ENCODE assay signal across 1 cellular context in the genomic region with DNA sequence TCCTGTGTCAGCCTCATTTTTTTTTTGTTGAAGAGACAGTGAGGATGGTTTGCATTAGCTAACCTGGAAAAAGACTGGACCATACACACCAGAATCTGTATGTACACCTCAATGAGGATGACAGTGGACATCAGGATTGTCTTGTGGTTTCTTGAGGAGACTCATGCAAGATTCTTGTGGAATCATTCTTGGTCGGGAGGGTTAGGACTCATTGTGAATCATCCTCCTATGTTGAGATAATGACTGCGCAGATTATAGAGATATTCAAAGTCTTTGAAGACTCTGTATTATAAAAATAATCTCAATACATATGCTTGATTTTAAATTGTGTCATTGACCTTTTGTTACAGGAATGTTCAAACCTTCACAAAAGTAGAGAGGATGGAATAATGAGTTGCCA.
TF ChIP-seq lines count a peak whose summit lies in the region.

No MANE protein-coding gene starts in this region.

TF ChIP-seq in IMR-90, 13 proteins besides CTCF, POLR2A, EP300 and RAD21:
- TF ChIP-seq NFE2L2 (IDR thresholded peaks at IDR 0.05; ENCODE audit: low read depth, low read length) (peak; percentile 98), FOS (IDR thresholded peaks at IDR 0.05; ENCODE audit: low read depth, low read length) (peak; percentile 90), MAFK (IDR thresholded peaks at IDR 0.05; ENCODE audit: low read depth, low read length) (peak; percentile 79), RCOR1 (IDR thresholded peaks at IDR 0.05; ENCODE audit: insufficient replicate concordance, low read length) (no peak), CEBPB (IDR thresholded peaks at IDR 0.05; ENCODE audit: low read depth, low read length) (0 out of 2 replicates have a peak, but pooled peaks have one; percentile 49), MXI1 (IDR thresholded peaks at IDR 0.05; ENCODE audit: borderline replicate concordance, low read depth, low read length) (no peak)
TF ChIP-seq in IMR-90: peak in this region for 4.
